In genomic region chr12:71662861-71663560, GRCh38 we compare ENCODE assay signal across 1 cellular context.
A peak's percentile ranks its signal among the peaks of the same experiment; 100 is the strongest.
TF ChIP-seq lines count a peak whose summit lies in the region.

No MANE protein-coding gene starts in this region.

TF ChIP-seq in GM12878, 131 proteins besides CTCF, POLR2A, EP300 and RAD21 (continues in another document):
- TF ChIP-seq E4F1 (IDR thresholded peaks at IDR 0.05; ENCODE audit: borderline replicate concordance, partially characterized antibody) (no peak), CUX1 (IDR thresholded peaks at IDR 0.05; ENCODE audit: insufficient replicate concordance, low read depth, low read length) (no peak), MAX (IDR thresholded peaks at IDR 0.05; ENCODE audit: low read depth, low read length) (no peak), POU2F2 (IDR thresholded peaks at IDR 0.05; ENCODE audit: borderline replicate concordance, low read depth, low read length) (no peak), RELA (IDR thresholded peaks at IDR 0.05; ENCODE audit: borderline replicate concordance, partially characterized antibody) (no peak), IRF4 (IDR thresholded peaks at IDR 0.05; ENCODE audit: low read depth, low read length) (0 out of 2 replicates have a peak, but pooled peaks have one; percentile 7), EGR1 (IDR thresholded peaks at IDR 0.05; ENCODE audit: borderline replicate concordance in 1 of 2, low read depth in 2 of 2, low read length in 2 of 2) (peak in 1 of 2 experiments; percentile 46; a peak in 1 of 3 replicates), CHD1 (IDR thresholded peaks at IDR 0.05; ENCODE audit: low read depth, low read length) (no peak), PBX3 (IDR thresholded peaks at IDR 0.05; ENCODE audit: insufficient replicate concordance, low read depth, low read length) (no peak), TCF12 (IDR thresholded peaks at IDR 0.05; ENCODE audit: low read depth, low read length) (0 out of 2 replicates have a peak, but pooled peaks have one; percentile 17), YY1 (IDR thresholded peaks at IDR 0.05; ENCODE audit: low read depth, low read length) (0 out of 2 replicates have a peak, but pooled peaks have one; percentile 12), TAF1 (IDR thresholded peaks at IDR 0.05; ENCODE audit: borderline replicate concordance, low read depth, low read length) (peak; percentile 54; the same call in 1 of the 2 replicates), CREB1 (IDR thresholded peaks at IDR 0.05; ENCODE audit: low read depth) (peak; percentile 87), TBL1XR1 (IDR thresholded peaks at IDR 0.05; ENCODE audit: low read depth, low read length) (no peak), LARP7 (IDR thresholded peaks at IDR 0.05) (no peak), SIN3A (IDR thresholded peaks at IDR 0.05; ENCODE audit: low read depth, low read length) (no peak), STAT3 (IDR thresholded peaks at IDR 0.05; ENCODE audit: low read depth, low read length) (no peak), NR2C1 (IDR thresholded peaks at IDR 0.05) (no peak), PKNOX1 (IDR thresholded peaks at IDR 0.05) (no peak), MYC (IDR thresholded peaks at IDR 0.05; ENCODE audit: insufficient read depth, insufficient read length, insufficient replicate concordance, low read length, severe bottlenecking) (no peak), CEBPZ (IDR thresholded peaks at IDR 0.05; ENCODE audit: low read depth, low read length) (no peak), ZBTB33 (IDR thresholded peaks at IDR 0.05) (no peak), ZBTB11 (CRISPR knock-in tag; IDR thresholded peaks at IDR 0.05) (0 out of 2 replicates have a peak, but pooled peaks have one; percentile 31), CBX5 (IDR thresholded peaks at IDR 0.05; ENCODE audit: low read depth) (0 out of 2 replicates have a peak, but pooled peaks have one; percentile 29), USF2 (IDR thresholded peaks at IDR 0.05; ENCODE audit: borderline replicate concordance, low read depth, low read length) (no peak), BMI1 (IDR thresholded peaks at IDR 0.05; ENCODE audit: borderline replicate concordance) (no peak), POLR2AphosphoS5 (IDR thresholded peaks at IDR 0.05; ENCODE audit: low read length) (peak; percentile 83), CBFB (IDR thresholded peaks at IDR 0.05; ENCODE audit: low read depth) (no peak), ZZZ3 (IDR thresholded peaks at IDR 0.05; ENCODE audit: control insufficient read depth, insufficient read length, low read depth) (no peak), SPI1 (IDR thresholded peaks at IDR 0.05; ENCODE audit: borderline replicate concordance, insufficient read depth, low read depth, low read length) (peak; percentile 58; the same call in 1 of the 2 replicates), BCL3 (IDR thresholded peaks at IDR 0.05; ENCODE audit: borderline replicate concordance, insufficient read depth, low read depth, low read length, poor library complexity, severe bottlenecking) (no peak)
